23 cellular contexts compared by ENCODE assay signal in genomic region chr6:159505140-159505922, GRCh38.
DNase-seq lines count a peak whose midpoint lies in the region; ATAC-seq and TF ChIP-seq lines count a peak whose summit lies in the region.
"Had no signal": no experiment of that assay in that cellular context is flagged by ENCODE, and none has a peak within 500 bp of the region (broad histone marks: within the 10 kb centered on the region; RNA-seq: fewer than 3 reads in every experiment).

No MANE protein-coding gene starts in this region.

- no peaks in the 10 kb centered on the region for H3K36me3 ChIP-seq in H7 (replicated peaks; ENCODE audit: control insufficient read depth, insufficient read depth, low read length)
- no peaks in the 10 kb centered on the region for H3K36me3 ChIP-seq in left lung
- H3K36me3 ChIP-seq in suprapubic skin = no peaks in the 10 kb centered on the region
- H3K36me3 ChIP-seq: BLaER1 treated with 17β-estradiol and CSF1 and Interleukin-3, amounts not matched to agents 10 nM and 100 nM; HAP-1 had no signal

- DNase-seq in H7 = peak; percentile 32
- DNase-seq in globus pallidus (ENCODE audit: low spot score) = peak; percentile 2
- no peak for DNase-seq in left lung
- DNase-seq in suprapubic skin (ENCODE audit: low spot score in 2 of 2) = no peak
- no peak for DNase-seq in GF-D8 (lab: John Stamatoyannopoulos, UW)
- no peak for DNase-seq in NCI-H748 (lab: John Stamatoyannopoulos, UW; ENCODE audit: unreplicated experiment)
- DNase-seq: activated CD4-positive, alpha-beta memory T cell treated with anti-CD3 and anti-CD28 coated beads, Interleukin-2, amount 10 ng/mL, durations not matched to agents 7 days and 5 days; activated effector memory CD4-positive, alpha-beta T cell treated with anti-CD3 and anti-CD28 coated beads, Interleukin-2, amount 50 U/mL, for 16 hours; activated naive CD8-positive, alpha-beta T cell treated with anti-CD3 and anti-CD28 coated beads, Interleukin-2, amount 10 ng/mL, durations not matched to agents 7 days and 5 days; COR-L47; dermis blood vessel endothelial cell; GDM1; IMR-90; islet precursor cell; NCI-H2029 treated with DMSO at 0.1 percent for 48 hours; NCI-H446; NCI-H82 had no signal

- intact Hi-C loops in left lung (cut with DNase I) = no loop called here

- H3K9me3 ChIP-seq in left lung = no peaks in the 10 kb centered on the region
- no peaks in the 10 kb centered on the region for H3K9me3 ChIP-seq in suprapubic skin
- H3K9me3 ChIP-seq: BLaER1 treated with 17β-estradiol and CSF1 and Interleukin-3, amounts not matched to agents 10 nM and 100 nM; HAP-1 had no signal

- H3K27me3 ChIP-seq in H7 (ENCODE audit: control insufficient read depth, insufficient read depth, low read length) = no peaks in the 10 kb centered on the region
- H3K27me3 ChIP-seq in left lung = no peaks in the 10 kb centered on the region
- H3K27me3 ChIP-seq in suprapubic skin = no peaks in the 10 kb centered on the region
- H3K27me3 ChIP-seq: BLaER1 treated with 17β-estradiol and CSF1 and Interleukin-3, amounts not matched to agents 10 nM and 100 nM had no signal

- no peaks in the 10 kb centered on the region for H3K4me1 ChIP-seq in left lung
- peaks cover 5% of the 10 kb centered on the region for H3K4me1 ChIP-seq in suprapubic skin
- H3K4me1 ChIP-seq: BLaER1 treated with 17β-estradiol and CSF1 and Interleukin-3, amounts not matched to agents 10 nM and 100 nM; HAP-1 had no signal

- H3K27ac ChIP-seq in left lung (no peak overlapping the region), suprapubic skin (peak overlapping the region; percentile 35)
- H3K27ac ChIP-seq: BLaER1 treated with 17β-estradiol and CSF1 and Interleukin-3, amounts not matched to agents 10 nM and 100 nM had no signal

- no peak for TF ChIP-seq POLR2A in suprapubic skin (IDR thresholded peaks at IDR 0.05)

- whole genome bisulfite sequencing in suprapubic skin = 75% methylated on average over 17 of the region's 19 CpGs

- peak; percentile 89 for ATAC-seq in left lung
- ATAC-seq in HG02973 (IDR thresholded peaks at IDR 0.05; ENCODE audit: unreplicated experiment) = no peak
- no peak for ATAC-seq in GM18502 (IDR thresholded peaks at IDR 0.05; ENCODE audit: poor library complexity, unreplicated experiment)
- ATAC-seq: activated CD4-positive, CD25-positive, alpha-beta regulatory T cell treated with anti-CD3 and anti-CD28 coated beads, Interleukin-2, amount 50 U/mL, for 24 hours had no signal

- H3K4me3 ChIP-seq in H7 (ENCODE audit: insufficient read depth, low read depth, low read length) (no peak overlapping the region), left lung (no peak overlapping the region), suprapubic skin (no peak overlapping the region)
- H3K4me3 ChIP-seq: BLaER1 treated with 17β-estradiol and CSF1 and Interleukin-3, amounts not matched to agents 10 nM and 100 nM; HAP-1; lung had no signal

- TF ChIP-seq EP300 in suprapubic skin (IDR thresholded peaks at IDR 0.05) = no peak

- no peak for TF ChIP-seq CTCF in left lung (IDR thresholded peaks at IDR 0.05)
- no peak for TF ChIP-seq CTCF in suprapubic skin (IDR thresholded peaks at IDR 0.05)

Comparison
In these comparisons a context has a peak if more than half of its experiments do, and no peak if none do; other contexts are left out.
1. DNase-seq: peak in H7 (single experiment) and globus pallidus (single experiment); none in left lung (0 of 2), suprapubic skin (0 of 2), GF-D8 (single experiment) and NCI-H748 (single experiment).